In genomic region chr10:63883861-63884260, GRCh38 we compare ENCODE assay signal across 34 cellular contexts.
"Had no signal": no experiment of that assay in that cellular context is flagged by ENCODE, and none has a peak within 500 bp of the region (broad histone marks: within the 10 kb centered on the region; RNA-seq: fewer than 3 reads in every experiment).

No MANE protein-coding gene starts in this region.

- H3K36me3 ChIP-seq: adrenal gland, ascending aorta, breast epithelium, cardiac muscle cell, heart left ventricle, WERI-Rb-1 had no signal

- H3K27me3 ChIP-seq: adrenal gland, ascending aorta, breast epithelium, cardiac muscle cell, heart left ventricle had no signal

- H3K4me3 Mint-ChIP-seq: activated B cell treated with CpG ODN at 0.5 μM for 24 hours; activated CD8-positive, alpha-beta T cell treated with anti-CD3 and anti-CD28 coated beads for 36 hours; activated naive CD4-positive, alpha-beta T cell treated with anti-CD3 and anti-CD28 coated beads for 36 hours; activated naive CD4-positive, alpha-beta T cell treated with anti-CD3 and anti-CD28 coated beads, Interleukin-2, amount 50 U/mL, for 24 hours; activated naive CD8-positive, alpha-beta T cell treated with anti-CD3 and anti-CD28 coated beads for 36 hours; activated naive CD8-positive, alpha-beta T cell treated with anti-CD3 and anti-CD28 coated beads, Interleukin-2, amount 50 U/mL, for 24 hours; activated T-cell treated with anti-CD3 and anti-CD28 coated beads, Interleukin-2, amount 50 U/mL, for 4 hours; activated T-helper 17 cell treated with anti-CD3 and anti-CD28 coated beads, Interleukin-2, amount 50 U/mL, for 72 hours; brain; dendritic cell treated with granulocyte-macrophage colony-stimulating factor and Interleukin-4, amounts not matched to agents 40 ng/mL and 50 ng/mL, for 4 days; endodermal cell; T-helper 17 cell; T-helper 2 cell treated with Interferon-gamma antibody and Interleukin-4, amounts not matched to agents 5 μg/mL and 100 μg/mL, for 36 hours had no signal

- H3K27me3 Mint-ChIP-seq: activated B cell treated with CpG ODN at 0.5 μM for 24 hours; activated naive CD4-positive, alpha-beta T cell treated with anti-CD3 and anti-CD28 coated beads, Interleukin-2, amount 50 U/mL, for 24 hours; brain; dendritic cell treated with granulocyte-macrophage colony-stimulating factor and Interleukin-4, amounts not matched to agents 40 ng/mL and 50 ng/mL, for 4 days had no signal

- H3K4me3 ChIP-seq: adrenal gland, ascending aorta, breast epithelium, cardiac muscle cell, coronary artery, dorsolateral prefrontal cortex, heart left ventricle had no signal

- H3K27ac Mint-ChIP-seq: activated B cell treated with CpG ODN at 0.5 μM for 24 hours; activated CD8-positive, alpha-beta T cell treated with anti-CD3 and anti-CD28 coated beads for 36 hours; activated naive CD4-positive, alpha-beta T cell treated with anti-CD3 and anti-CD28 coated beads for 36 hours; activated naive CD4-positive, alpha-beta T cell treated with anti-CD3 and anti-CD28 coated beads, Interleukin-2, amount 50 U/mL, for 24 hours; activated naive CD8-positive, alpha-beta T cell treated with anti-CD3 and anti-CD28 coated beads for 36 hours; activated naive CD8-positive, alpha-beta T cell treated with anti-CD3 and anti-CD28 coated beads, Interleukin-2, amount 50 U/mL, for 24 hours; activated T-helper 17 cell treated with anti-CD3 and anti-CD28 coated beads, Interleukin-2, amount 50 U/mL, for 72 hours; brain; dendritic cell treated with granulocyte-macrophage colony-stimulating factor and Interleukin-4, amounts not matched to agents 40 ng/mL and 50 ng/mL, for 4 days; endodermal cell; T-helper 17 cell; T-helper 2 cell treated with Interferon-gamma antibody and Interleukin-4, amounts not matched to agents 5 μg/mL and 100 μg/mL, for 36 hours had no signal

- H3K27ac ChIP-seq: adrenal gland, ascending aorta, breast epithelium, cardiac muscle cell, coronary artery, dorsolateral prefrontal cortex, heart left ventricle, WERI-Rb-1 had no signal

- H3K4me1 ChIP-seq: adrenal gland, ascending aorta, breast epithelium, heart left ventricle had no signal

- H3K4me1 Mint-ChIP-seq: activated B cell treated with CpG ODN at 0.5 μM for 24 hours; activated naive CD4-positive, alpha-beta T cell treated with anti-CD3 and anti-CD28 coated beads, Interleukin-2, amount 50 U/mL, for 24 hours; activated naive CD8-positive, alpha-beta T cell treated with anti-CD3 and anti-CD28 coated beads for 36 hours; activated naive CD8-positive, alpha-beta T cell treated with anti-CD3 and anti-CD28 coated beads, Interleukin-2, amount 50 U/mL, for 24 hours; activated T-helper 17 cell treated with anti-CD3 and anti-CD28 coated beads, Interleukin-2, amount 50 U/mL, for 72 hours; T-helper 17 cell had no signal

- DNase-seq: activated B cell treated with CpG ODN at 0.5 μM for 24 hours; activated CD4-positive, alpha-beta T cell treated with anti-CD3 and anti-CD28 coated beads for 48 hours; activated CD4-positive, alpha-beta T cell treated with anti-CD3 and anti-CD28 coated beads, Interleukin-2, amount 50 U/mL, for 1 hour; activated CD4-positive, alpha-beta T cell treated with anti-CD3 and anti-CD28 coated beads, Interleukin-2, amount 50 U/mL, for 48 hours; activated CD8-positive, alpha-beta memory T cell treated with anti-CD3 and anti-CD28 coated beads for 24 hours; activated CD8-positive, alpha-beta T cell treated with anti-CD3 and anti-CD28 coated beads for 36 hours; activated effector memory CD4-positive, alpha-beta T cell treated with Interleukin-2 at 50 U/mL for 16 hours; activated gamma-delta T cell treated with Interleukin-2 at 50 U/mL for 16 hours; activated naive CD4-positive, alpha-beta T cell treated with anti-CD3 and anti-CD28 coated beads for 36 hours; activated naive CD8-positive, alpha-beta T cell treated with anti-CD3 and anti-CD28 coated beads for 36 hours; activated naive CD8-positive, alpha-beta T cell treated with anti-CD3 and anti-CD28 coated beads, Interleukin-2, amount 50 U/mL, for 24 hours; activated T-cell treated with anti-CD3 and anti-CD28 coated beads, Interleukin-2, amount 50 U/mL, for 4 hours; adrenal gland; central memory CD4-positive, alpha-beta T cell; dorsolateral prefrontal cortex; effector memory CD4-positive, alpha-beta T cell; endodermal cell; foreskin fibroblast; heart left ventricle; T-helper 1 cell; T-helper 17 cell; T1000; WERI-Rb-1 had no signal

- ATAC-seq: activated CD4-positive, CD25-positive, alpha-beta regulatory T cell treated with anti-CD3 and anti-CD28 coated beads, Interleukin-2, amount 50 U/mL, for 24 hours; activated CD8-positive, alpha-beta T cell treated with anti-CD3 and anti-CD28 coated beads for 36 hours; activated naive CD8-positive, alpha-beta T cell treated with anti-CD3 and anti-CD28 coated beads, Interleukin-2, amount 50 U/mL, for 24 hours; activated T-cell treated with anti-CD3 and anti-CD28 coated beads, Interleukin-2, amount 50 U/mL, for 4 hours; activated T-helper 17 cell treated with anti-CD3 and anti-CD28 coated beads, Interleukin-2, amount 50 U/mL, for 72 hours; esophagus mucosa; heart left ventricle; T-helper 17 cell had no signal

- H3K36me3 Mint-ChIP-seq: activated naive CD4-positive, alpha-beta T cell treated with anti-CD3 and anti-CD28 coated beads, Interleukin-2, amount 50 U/mL, for 24 hours; activated naive CD8-positive, alpha-beta T cell treated with anti-CD3 and anti-CD28 coated beads for 36 hours had no signal
